ENCODE assay signal across 22 cellular contexts in the genomic region with DNA sequence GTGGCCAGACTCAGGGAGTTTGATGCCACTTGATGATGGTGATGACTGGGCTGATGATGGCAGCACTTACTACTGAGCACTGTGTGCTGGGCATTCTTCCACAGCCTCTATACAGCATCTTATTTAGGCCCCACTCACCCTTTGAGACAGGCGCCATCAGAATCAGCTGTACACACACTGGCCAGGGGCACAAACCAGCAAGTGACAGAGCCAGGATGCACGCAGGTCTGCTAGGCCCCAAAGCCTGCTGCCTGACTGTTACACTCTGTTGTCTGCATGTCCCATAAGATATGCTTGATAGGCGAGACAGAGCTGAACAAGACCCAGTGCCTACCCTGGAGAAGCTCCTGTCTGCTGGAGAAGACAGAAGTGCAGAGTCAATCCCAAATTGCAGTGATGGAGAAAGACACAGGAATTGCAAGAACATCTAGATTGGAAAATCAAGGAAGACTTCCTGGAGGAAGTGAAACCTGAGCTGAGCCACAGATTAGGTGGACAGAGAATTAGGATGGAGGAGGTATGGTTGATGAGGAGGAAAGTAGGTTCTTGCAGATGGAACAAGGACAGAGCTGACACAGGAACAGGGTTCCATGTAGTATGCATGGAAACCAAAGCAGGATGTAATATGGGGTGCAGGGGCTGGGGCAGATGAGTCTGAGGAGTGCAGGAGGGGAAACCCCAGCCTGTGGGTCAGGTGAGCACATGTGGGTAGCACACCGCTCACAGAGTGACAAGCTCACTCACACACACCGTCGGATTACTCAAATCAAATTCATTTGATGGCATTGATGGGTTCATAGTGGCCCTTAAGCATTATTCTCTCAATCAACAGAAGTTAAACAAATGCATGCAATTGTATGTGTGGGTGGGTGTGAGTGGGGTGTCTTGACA.
"Had no signal": no experiment of that assay in that cellular context is flagged by ENCODE, and none has a peak within 500 bp of the region (broad histone marks: within the 10 kb centered on the region; RNA-seq: fewer than 3 reads in every experiment).

No MANE protein-coding gene starts in this region.

- H3K27ac Mint-ChIP-seq: activated CD4-positive, alpha-beta T cell treated with anti-CD3 and anti-CD28 coated beads, Interleukin-2, amount 10 ng/mL, durations not matched to agents 7 days and 5 days; activated T-helper 1 cell treated with anti-CD3 and anti-CD28 coated beads, Interleukin-12 subunit alpha, Interleukin-12 subunit beta, Interleukin-2, Interleukin-4 antibody, amounts not matched to agents 30 ng/mL and 10 ng/mL and 1 ng/mL, durations not matched to agents 14 hours and 24 hours and 36 hours; natural killer cell; T-helper 1 cell treated with Interleukin-12 subunit alpha and Interleukin-12 subunit beta and Interleukin-4 antibody, amounts not matched to agents 30 μg/mL and 1 μg/mL, for 36 hours had no signal

- H3K36me3 Mint-ChIP-seq: natural killer cell had no signal

- H3K36me3 ChIP-seq: uterus, WERI-Rb-1 had no signal

- FAIRE-seq: endothelial cell of umbilical vein had no signal

- ATAC-seq: body of pancreas, natural killer cell, right cardiac atrium, SK-N-SH treated with all-trans-retinoic acid at 6 μM for 48 hours had no signal

- H3K4me3 ChIP-seq: body of pancreas, coronary artery, skin epidermis, tibial artery, uterus had no signal

- H3K4me3 Mint-ChIP-seq: activated CD4-positive, alpha-beta T cell treated with anti-CD3 and anti-CD28 coated beads, Interleukin-2, amount 10 ng/mL, durations not matched to agents 7 days and 5 days; activated T-helper 1 cell treated with anti-CD3 and anti-CD28 coated beads, Interleukin-12 subunit alpha, Interleukin-12 subunit beta, Interleukin-2, Interleukin-4 antibody, amounts not matched to agents 30 ng/mL and 10 ng/mL and 1 ng/mL, durations not matched to agents 14 hours and 24 hours and 36 hours; natural killer cell; T-helper 1 cell treated with Interleukin-12 subunit alpha and Interleukin-12 subunit beta and Interleukin-4 antibody, amounts not matched to agents 30 μg/mL and 1 μg/mL, for 36 hours had no signal

- DNase-seq: activated CD4-positive, alpha-beta T cell treated with anti-CD3 and anti-CD28 coated beads, Interleukin-2, amount 10 ng/mL, durations not matched to agents 7 days and 5 days; activated naive CD4-positive, alpha-beta T cell treated with Interleukin-2 at 50 U/mL for 16 hours; amygdala; body of pancreas; central memory CD4-positive, alpha-beta T cell; foreskin fibroblast; glutamatergic neuron; hypothalamus; kidney glomerular epithelial cell; natural killer cell; posterior cingulate gyrus; right cardiac atrium; SHP77; tibial artery; uterus; WERI-Rb-1 had no signal

- H3K27me3 Mint-ChIP-seq: activated CD4-positive, alpha-beta T cell treated with anti-CD3 and anti-CD28 coated beads, Interleukin-2, amount 10 ng/mL, durations not matched to agents 7 days and 5 days had no signal

- H3K27me3 ChIP-seq: body of pancreas, tibial artery, uterus had no signal

- H3K9me3 Mint-ChIP-seq: activated CD4-positive, alpha-beta T cell treated with anti-CD3 and anti-CD28 coated beads, Interleukin-2, amount 10 ng/mL, durations not matched to agents 7 days and 5 days; activated T-helper 1 cell treated with anti-CD3 and anti-CD28 coated beads, Interleukin-12 subunit alpha, Interleukin-12 subunit beta, Interleukin-2, Interleukin-4 antibody, amounts not matched to agents 30 ng/mL and 10 ng/mL and 1 ng/mL, durations not matched to agents 14 hours and 24 hours and 36 hours; natural killer cell; T-helper 1 cell treated with Interleukin-12 subunit alpha and Interleukin-12 subunit beta and Interleukin-4 antibody, amounts not matched to agents 30 μg/mL and 1 μg/mL, for 36 hours had no signal
